Comparison of ENCODE assay signal across 1 cellular context in the genomic region with DNA sequence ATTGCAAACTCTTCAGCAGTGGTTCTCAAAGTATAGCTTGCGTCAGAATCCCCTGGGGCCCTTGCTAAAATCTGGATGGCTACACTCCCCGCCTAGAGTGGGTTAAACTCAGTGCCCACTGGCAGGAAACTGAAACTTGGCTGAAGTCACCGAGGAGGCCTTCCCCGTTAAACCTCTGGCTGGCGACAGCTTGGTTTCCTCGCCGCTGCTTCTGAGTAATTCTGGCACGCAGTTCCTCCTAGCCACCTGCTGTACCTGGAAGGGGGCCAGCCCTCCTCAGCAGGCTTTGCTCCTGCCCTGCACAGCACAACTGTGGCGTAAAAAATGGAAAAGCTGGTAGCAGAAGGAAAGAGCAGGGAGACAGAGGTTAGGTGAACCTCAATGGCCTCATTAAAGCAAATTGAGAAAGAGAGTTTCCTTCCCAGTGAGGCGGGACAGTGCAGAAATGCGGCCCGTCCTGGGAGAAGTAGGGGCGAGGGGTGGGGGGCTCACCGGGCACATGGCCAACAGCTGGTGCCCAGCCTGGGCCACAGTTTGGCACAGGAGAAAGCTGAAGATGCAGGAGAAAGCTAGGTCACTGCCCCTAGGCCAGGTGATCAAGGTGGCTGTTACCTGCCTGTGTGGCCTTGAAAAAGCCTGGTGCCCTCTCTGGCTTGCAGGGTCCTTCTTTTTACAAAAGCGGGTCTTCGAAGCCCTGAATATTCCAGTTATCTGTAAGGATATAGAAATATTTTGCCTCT.
TF ChIP-seq lines count a peak whose summit lies in the region.

No MANE protein-coding gene starts in this region.

TF ChIP-seq in GM12878, 131 proteins besides CTCF, POLR2A, EP300 and RAD21 (continued from another document and continues in another):
- TF ChIP-seq, protein P1, sequence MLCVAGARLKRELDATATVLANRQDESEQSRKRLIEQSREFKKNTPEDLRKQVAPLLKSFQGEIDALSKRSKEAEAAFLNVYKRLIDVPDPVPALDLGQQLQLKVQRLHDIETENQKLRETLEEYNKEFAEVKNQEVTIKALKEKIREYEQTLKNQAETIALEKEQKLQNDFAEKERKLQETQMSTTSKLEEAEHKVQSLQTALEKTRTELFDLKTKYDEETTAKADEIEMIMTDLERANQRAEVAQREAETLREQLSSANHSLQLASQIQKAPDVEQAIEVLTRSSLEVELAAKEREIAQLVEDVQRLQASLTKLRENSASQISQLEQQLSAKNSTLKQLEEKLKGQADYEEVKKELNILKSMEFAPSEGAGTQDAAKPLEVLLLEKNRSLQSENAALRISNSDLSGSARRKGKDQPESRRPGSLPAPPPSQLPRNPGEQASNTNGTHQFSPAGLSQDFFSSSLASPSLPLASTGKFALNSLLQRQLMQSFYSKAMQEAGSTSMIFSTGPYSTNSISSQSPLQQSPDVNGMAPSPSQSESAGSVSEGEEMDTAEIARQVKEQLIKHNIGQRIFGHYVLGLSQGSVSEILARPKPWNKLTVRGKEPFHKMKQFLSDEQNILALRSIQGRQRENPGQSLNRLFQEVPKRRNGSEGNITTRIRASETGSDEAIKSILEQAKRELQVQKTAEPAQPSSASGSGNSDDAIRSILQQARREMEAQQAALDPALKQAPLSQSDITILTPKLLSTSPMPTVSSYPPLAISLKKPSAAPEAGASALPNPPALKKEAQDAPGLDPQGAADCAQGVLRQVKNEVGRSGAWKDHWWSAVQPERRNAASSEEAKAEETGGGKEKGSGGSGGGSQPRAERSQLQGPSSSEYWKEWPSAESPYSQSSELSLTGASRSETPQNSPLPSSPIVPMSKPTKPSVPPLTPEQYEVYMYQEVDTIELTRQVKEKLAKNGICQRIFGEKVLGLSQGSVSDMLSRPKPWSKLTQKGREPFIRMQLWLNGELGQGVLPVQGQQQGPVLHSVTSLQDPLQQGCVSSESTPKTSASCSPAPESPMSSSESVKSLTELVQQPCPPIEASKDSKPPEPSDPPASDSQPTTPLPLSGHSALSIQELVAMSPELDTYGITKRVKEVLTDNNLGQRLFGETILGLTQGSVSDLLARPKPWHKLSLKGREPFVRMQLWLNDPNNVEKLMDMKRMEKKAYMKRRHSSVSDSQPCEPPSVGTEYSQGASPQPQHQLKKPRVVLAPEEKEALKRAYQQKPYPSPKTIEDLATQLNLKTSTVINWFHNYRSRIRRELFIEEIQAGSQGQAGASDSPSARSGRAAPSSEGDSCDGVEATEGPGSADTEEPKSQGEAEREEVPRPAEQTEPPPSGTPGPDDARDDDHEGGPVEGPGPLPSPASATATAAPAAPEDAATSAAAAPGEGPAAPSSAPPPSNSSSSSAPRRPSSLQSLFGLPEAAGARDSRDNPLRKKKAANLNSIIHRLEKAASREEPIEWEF (IDR thresholded peaks at IDR 0.05; ENCODE audit: insufficient replicate concordance, low read depth, low read length): no peak
- TF ChIP-seq HDGF (IDR thresholded peaks at IDR 0.05) (peak; percentile 63), IKZF2 (IDR thresholded peaks at IDR 0.05) (peak; percentile 87 to 88), KAT2A (conservative IDR thresholded peaks at IDR 0.05; ENCODE audit: control insufficient read depth, low read depth, low read length) (no peak), ZZZ3 (IDR thresholded peaks at IDR 0.05; ENCODE audit: control insufficient read depth, insufficient read length, low read depth) (no peak), IRF4 (IDR thresholded peaks at IDR 0.05; ENCODE audit: low read depth, low read length) (peak; percentile 73), USF2 (IDR thresholded peaks at IDR 0.05; ENCODE audit: borderline replicate concordance, low read depth, low read length) (no peak), NFXL1 (IDR thresholded peaks at IDR 0.05; ENCODE audit: borderline replicate concordance) (no peak), NFYA (IDR thresholded peaks at IDR 0.05; ENCODE audit: borderline replicate concordance, low read depth, low read length) (no peak), ZNF384 (IDR thresholded peaks at IDR 0.05; ENCODE audit: borderline replicate concordance, low read depth, low read length) (no peak), PAX5 (IDR thresholded peaks at IDR 0.05; ENCODE audit: borderline replicate concordance, low read depth, low read length) (peak; percentile 83; the same call in 1 of the 2 replicates), GABPA (IDR thresholded peaks at IDR 0.05; ENCODE audit: low read depth) (0 out of 2 replicates have a peak, but pooled peaks have one; percentile 42), NR2F1 (conservative IDR thresholded peaks at IDR 0.05) (peak; percentile 47; the same call in 1 of the 2 replicates), KDM1A (IDR thresholded peaks at IDR 0.05; ENCODE audit: borderline replicate concordance) (no peak), ASH2L (IDR thresholded peaks at IDR 0.05; ENCODE audit: borderline replicate concordance, low read depth) (no peak), SUPT20H (IDR thresholded peaks at IDR 0.05; ENCODE audit: borderline replicate concordance, control insufficient read depth, low read depth, low read length) (no peak), E4F1 (IDR thresholded peaks at IDR 0.05; ENCODE audit: borderline replicate concordance, partially characterized antibody) (no peak), EED (IDR thresholded peaks at IDR 0.05; ENCODE audit: low read depth) (peak; percentile 96), MTA3 (IDR thresholded peaks at IDR 0.05; ENCODE audit: borderline replicate concordance, low read length) (peak; percentile 82; the same call in 1 of the 2 replicates), CHD2 (IDR thresholded peaks at IDR 0.05; ENCODE audit: borderline replicate concordance, low read depth, low read length) (peak; percentile 38; the same call in 1 of the 2 replicates), MEF2B (IDR thresholded peaks at IDR 0.05; ENCODE audit: partially characterized antibody, poor library complexity, severe bottlenecking) (peak; percentile 82), MYB (IDR thresholded peaks at IDR 0.05; ENCODE audit: borderline replicate concordance, low read depth, low read length) (no peak), NR2C2 (IDR thresholded peaks at IDR 0.05; ENCODE audit: borderline replicate concordance, control insufficient read depth, insufficient read length, low read depth) (no peak), ETV6 (conservative IDR thresholded peaks at IDR 0.05 in 1 of 2, IDR thresholded peaks at IDR 0.05 in 1 of 2; ENCODE audit: borderline replicate concordance in 1 of 2, low read depth in 1 of 2) (peak in 1 of 2 experiments; percentile 97; a peak in 2 of 4 replicates), YBX1 (IDR thresholded peaks at IDR 0.05) (no peak), EGR1 (IDR thresholded peaks at IDR 0.05; ENCODE audit: borderline replicate concordance in 1 of 2, low read depth in 2 of 2, low read length in 2 of 2) (peak in 1 of 2 experiments; percentile 53; a peak in 1 of 3 replicates), ESRRA (IDR thresholded peaks at IDR 0.05; ENCODE audit: low read length) (no peak), SP1 (IDR thresholded peaks at IDR 0.05; ENCODE audit: low read depth, low read length) (peak; percentile 8)
- TF ChIP-seq, protein P2, sequence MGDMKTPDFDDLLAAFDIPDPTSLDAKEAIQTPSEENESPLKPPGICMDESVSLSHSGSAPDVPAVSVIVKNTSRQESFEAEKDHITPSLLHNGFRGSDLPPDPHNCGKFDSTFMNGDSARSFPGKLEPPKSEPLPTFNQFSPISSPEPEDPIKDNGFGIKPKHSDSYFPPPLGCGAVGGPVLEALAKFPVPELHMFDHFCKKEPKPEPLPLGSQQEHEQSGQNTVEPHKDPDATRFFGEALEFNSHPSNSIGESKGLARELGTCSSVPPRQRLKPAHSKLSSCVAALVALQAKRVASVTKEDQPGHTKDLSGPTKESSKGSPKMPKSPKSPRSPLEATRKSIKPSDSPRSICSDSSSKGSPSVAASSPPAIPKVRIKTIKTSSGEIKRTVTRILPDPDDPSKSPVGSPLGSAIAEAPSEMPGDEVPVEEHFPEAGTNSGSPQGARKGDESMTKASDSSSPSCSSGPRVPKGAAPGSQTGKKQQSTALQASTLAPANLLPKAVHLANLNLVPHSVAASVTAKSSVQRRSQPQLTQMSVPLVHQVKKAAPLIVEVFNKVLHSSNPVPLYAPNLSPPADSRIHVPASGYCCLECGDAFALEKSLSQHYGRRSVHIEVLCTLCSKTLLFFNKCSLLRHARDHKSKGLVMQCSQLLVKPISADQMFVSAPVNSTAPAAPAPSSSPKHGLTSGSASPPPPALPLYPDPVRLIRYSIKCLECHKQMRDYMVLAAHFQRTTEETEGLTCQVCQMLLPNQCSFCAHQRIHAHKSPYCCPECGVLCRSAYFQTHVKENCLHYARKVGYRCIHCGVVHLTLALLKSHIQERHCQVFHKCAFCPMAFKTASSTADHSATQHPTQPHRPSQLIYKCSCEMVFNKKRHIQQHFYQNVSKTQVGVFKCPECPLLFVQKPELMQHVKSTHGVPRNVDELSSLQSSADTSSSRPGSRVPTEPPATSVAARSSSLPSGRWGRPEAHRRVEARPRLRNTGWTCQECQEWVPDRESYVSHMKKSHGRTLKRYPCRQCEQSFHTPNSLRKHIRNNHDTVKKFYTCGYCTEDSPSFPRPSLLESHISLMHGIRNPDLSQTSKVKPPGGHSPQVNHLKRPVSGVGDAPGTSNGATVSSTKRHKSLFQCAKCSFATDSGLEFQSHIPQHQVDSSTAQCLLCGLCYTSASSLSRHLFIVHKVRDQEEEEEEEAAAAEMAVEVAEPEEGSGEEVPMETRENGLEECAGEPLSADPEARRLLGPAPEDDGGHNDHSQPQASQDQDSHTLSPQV (IDR thresholded peaks at IDR 0.05): no peak
- TF ChIP-seq, protein P3, sequence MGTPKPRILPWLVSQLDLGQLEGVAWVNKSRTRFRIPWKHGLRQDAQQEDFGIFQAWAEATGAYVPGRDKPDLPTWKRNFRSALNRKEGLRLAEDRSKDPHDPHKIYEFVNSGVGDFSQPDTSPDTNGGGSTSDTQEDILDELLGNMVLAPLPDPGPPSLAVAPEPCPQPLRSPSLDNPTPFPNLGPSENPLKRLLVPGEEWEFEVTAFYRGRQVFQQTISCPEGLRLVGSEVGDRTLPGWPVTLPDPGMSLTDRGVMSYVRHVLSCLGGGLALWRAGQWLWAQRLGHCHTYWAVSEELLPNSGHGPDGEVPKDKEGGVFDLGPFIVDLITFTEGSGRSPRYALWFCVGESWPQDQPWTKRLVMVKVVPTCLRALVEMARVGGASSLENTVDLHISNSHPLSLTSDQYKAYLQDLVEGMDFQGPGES (IDR thresholded peaks at IDR 0.05): no peak
- TF ChIP-seq, protein P4, sequence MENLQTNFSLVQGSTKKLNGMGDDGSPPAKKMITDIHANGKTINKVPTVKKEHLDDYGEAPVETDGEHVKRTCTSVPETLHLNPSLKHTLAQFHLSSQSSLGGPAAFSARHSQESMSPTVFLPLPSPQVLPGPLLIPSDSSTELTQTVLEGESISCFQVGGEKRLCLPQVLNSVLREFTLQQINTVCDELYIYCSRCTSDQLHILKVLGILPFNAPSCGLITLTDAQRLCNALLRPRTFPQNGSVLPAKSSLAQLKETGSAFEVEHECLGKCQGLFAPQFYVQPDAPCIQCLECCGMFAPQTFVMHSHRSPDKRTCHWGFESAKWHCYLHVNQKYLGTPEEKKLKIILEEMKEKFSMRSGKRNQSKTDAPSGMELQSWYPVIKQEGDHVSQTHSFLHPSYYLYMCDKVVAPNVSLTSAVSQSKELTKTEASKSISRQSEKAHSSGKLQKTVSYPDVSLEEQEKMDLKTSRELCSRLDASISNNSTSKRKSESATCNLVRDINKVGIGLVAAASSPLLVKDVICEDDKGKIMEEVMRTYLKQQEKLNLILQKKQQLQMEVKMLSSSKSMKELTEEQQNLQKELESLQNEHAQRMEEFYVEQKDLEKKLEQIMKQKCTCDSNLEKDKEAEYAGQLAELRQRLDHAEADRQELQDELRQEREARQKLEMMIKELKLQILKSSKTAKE (IDR thresholded peaks at IDR 0.05; ENCODE audit: low read depth, poor library complexity, severe bottlenecking): peak; percentile 56
- TF ChIP-seq, protein P5, sequence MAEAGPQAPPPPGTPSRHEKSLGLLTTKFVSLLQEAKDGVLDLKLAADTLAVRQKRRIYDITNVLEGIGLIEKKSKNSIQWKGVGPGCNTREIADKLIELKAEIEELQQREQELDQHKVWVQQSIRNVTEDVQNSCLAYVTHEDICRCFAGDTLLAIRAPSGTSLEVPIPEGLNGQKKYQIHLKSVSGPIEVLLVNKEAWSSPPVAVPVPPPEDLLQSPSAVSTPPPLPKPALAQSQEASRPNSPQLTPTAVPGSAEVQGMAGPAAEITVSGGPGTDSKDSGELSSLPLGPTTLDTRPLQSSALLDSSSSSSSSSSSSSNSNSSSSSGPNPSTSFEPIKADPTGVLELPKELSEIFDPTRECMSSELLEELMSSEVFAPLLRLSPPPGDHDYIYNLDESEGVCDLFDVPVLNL (IDR thresholded peaks at IDR 0.05; ENCODE audit: low read depth, low read length): no peak
- TF ChIP-seq, protein P6, sequence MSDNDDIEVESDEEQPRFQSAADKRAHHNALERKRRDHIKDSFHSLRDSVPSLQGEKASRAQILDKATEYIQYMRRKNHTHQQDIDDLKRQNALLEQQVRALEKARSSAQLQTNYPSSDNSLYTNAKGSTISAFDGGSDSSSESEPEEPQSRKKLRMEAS (IDR thresholded peaks at IDR 0.05; ENCODE audit: low read depth, low read length): peak; percentile 64; the same call in 1 of the 2 replicates
